Comparison of ENCODE assay signal across 1 cellular context in the genomic region with DNA sequence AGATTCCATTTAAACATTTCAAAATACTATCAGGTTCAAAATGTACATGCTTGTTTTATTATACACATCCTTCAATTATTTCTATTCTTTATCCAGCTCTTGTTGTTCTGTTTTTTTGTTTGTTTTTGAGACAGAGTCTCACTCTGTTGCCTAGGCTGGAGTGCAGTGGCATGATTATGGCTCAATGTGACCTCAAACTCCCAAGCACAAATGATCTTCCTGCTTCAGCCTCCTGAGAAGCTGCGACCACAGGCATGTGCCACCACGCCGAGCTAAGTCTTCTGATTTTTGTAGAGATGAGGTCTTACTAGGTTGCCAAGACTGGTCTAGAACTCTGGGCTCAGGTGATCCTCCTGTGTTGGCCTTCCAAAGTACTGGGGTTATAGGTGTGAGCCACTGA.
TF ChIP-seq lines count a peak whose summit lies in the region.

No MANE protein-coding gene starts in this region.

TF ChIP-seq in GM12878, 131 proteins besides CTCF, POLR2A, EP300 and RAD21:
- TF ChIP-seq SIX5 (IDR thresholded peaks at IDR 0.05; ENCODE audit: low read depth, low read length, severe bottlenecking) (no peak), NR2C2 (IDR thresholded peaks at IDR 0.05; ENCODE audit: borderline replicate concordance, control insufficient read depth, insufficient read length, low read depth) (no peak), CBX5 (IDR thresholded peaks at IDR 0.05; ENCODE audit: low read depth) (no peak), ZBTB11 (CRISPR knock-in tag; IDR thresholded peaks at IDR 0.05) (no peak), CEBPB (IDR thresholded peaks at IDR 0.05; ENCODE audit: borderline replicate concordance in 1 of 2, low read depth in 2 of 2, low read length in 2 of 2) (no peak)
